16 cellular contexts compared by ENCODE assay signal in genomic region chr1:186785503-186785902, GRCh38. TPM values are rescaled to one million over a fixed set of nuclear protein-coding genes. Genes with fewer than 3 reads are reported as not detected.
"Had no signal": no experiment of that assay in that cellular context is flagged by ENCODE, and none has a peak within 500 bp of the region (broad histone marks: within the 10 kb centered on the region; RNA-seq: fewer than 3 reads in every experiment).

No MANE protein-coding gene starts in this region.

- H3K4me1 ChIP-seq: ascending aorta, parathyroid adenoma had no signal

- H3K4me3 ChIP-seq: ascending aorta, cardiac muscle cell, lung, thoracic aorta had no signal

- DNase-seq: activated CD4-positive, alpha-beta memory T cell treated with anti-CD3 and anti-CD28 coated beads for 36 hours; activated CD4-positive, alpha-beta T cell treated with anti-CD3 and anti-CD28 coated beads for 1 hour; activated gamma-delta T cell treated with Interleukin-2 at 50 U/mL for 16 hours; activated naive CD8-positive, alpha-beta T cell treated with anti-CD3 and anti-CD28 coated beads for 36 hours; activated T-cell treated with anti-CD3 and anti-CD28 coated beads, Interleukin-2, amount 50 U/mL, for 4 hours; glutamatergic neuron; left colon; naive B cell; stimulated activated CD4-positive, alpha-beta T cell treated with anti-CD3 and anti-CD28 coated beads, Interleukin-15, amount 100 ng/mL, for 24 hours; stimulated activated CD4-positive, alpha-beta T cell treated with anti-CD3 and anti-CD28 coated beads, Interleukin-4, amount 100 ng/mL, for 24 hours; T-helper 17 cell had no signal

- H3K9ac ChIP-seq: parathyroid adenoma had no signal

- ATAC-seq: activated T-cell treated with anti-CD3 and anti-CD28 coated beads, Interleukin-2, amount 50 U/mL, for 4 hours; left colon; T-helper 17 cell had no signal

- H2AFZ ChIP-seq: parathyroid adenoma had no signal

- H3K27me3 ChIP-seq: ascending aorta, cardiac muscle cell had no signal

- H3K36me3 ChIP-seq: ascending aorta, cardiac muscle cell, thoracic aorta had no signal

- H3K27ac ChIP-seq: ascending aorta, cardiac muscle cell, parathyroid adenoma, thoracic aorta had no signal

- H3K9me3 ChIP-seq: ascending aorta, thoracic aorta had no signal

RNA-seq across cellular contexts. Expression of gene PLA2G4A, which starts 43.2 kb away (rescaled TPM):
- polyA plus RNA-seq: cardiac muscle cell had no signal
